ENCODE assay signal across 31 cellular contexts in the genomic region with DNA sequence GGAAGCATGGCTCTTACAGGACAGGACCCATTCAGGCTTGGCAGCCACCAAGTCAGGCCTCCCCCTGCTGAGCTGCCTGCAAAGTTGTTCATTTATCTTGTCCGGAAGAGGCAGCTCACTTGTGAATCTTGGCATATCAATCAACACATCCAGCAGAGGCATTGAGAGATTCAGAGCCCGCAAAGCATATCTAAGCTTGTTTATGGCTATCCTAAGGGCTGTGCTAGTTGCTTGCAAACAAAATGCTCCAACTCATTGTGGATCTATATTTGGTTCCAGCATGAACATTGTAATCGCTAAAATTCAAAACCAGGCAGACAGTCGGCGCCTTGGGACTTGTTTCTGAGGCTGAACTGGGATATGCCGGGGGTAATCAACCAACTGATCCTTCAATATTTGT.
"Had no signal": no experiment of that assay in that cellular context is flagged by ENCODE, and none has a peak within 500 bp of the region (broad histone marks: within the 10 kb centered on the region; RNA-seq: fewer than 3 reads in every experiment).

No MANE protein-coding gene starts in this region.

- H3K9me3 ChIP-seq: ascending aorta, MG63, SJCRH30 had no signal

- DNase-seq: activated CD4-positive, alpha-beta memory T cell treated with anti-CD3 and anti-CD28 coated beads, Interleukin-2, amount 10 ng/mL, durations not matched to agents 7 days and 5 days; activated CD4-positive, alpha-beta T cell treated with anti-CD3 and anti-CD28 coated beads for 1 hour; activated CD4-positive, alpha-beta T cell treated with anti-CD3 and anti-CD28 coated beads for 48 hours; activated CD4-positive, CD25-positive, alpha-beta regulatory T cell; activated gamma-delta T cell; activated naive CD4-positive, alpha-beta T cell treated with Interleukin-2 at 50 U/mL for 16 hours; activated naive CD8-positive, alpha-beta T cell treated with anti-CD3 and anti-CD28 coated beads, Interleukin-2, amount 10 ng/mL, durations not matched to agents 7 days and 5 days; activated T-cell treated with anti-CD3 and anti-CD28 coated beads, Interleukin-2, amount 50 U/mL, for 24 hours; amygdala; Kasumi-1; KG1; MG63; NCI-H1048; NCI-H1105 treated with DMSO at 0.1 percent for 48 hours; NCI-H1436; NCI-H1694; NCI-H1930; NCI-H2081 treated with DMSO at 0.1 percent for 48 hours; NCI-H226; NCI-H446 treated with DMSO at 0.1 percent for 48 hours; NCI-H524 treated with DMSO at 0.1 percent for 48 hours; NK-92 treated with Interleukin-12 subunit alpha and Interleukin-12 subunit beta, amount 100 ng/mL, for 24 hours; PC-3; SHP77; SJCRH30; T1000; WERI-Rb-1 had no signal

- H3K27me3 ChIP-seq: ascending aorta, cardiac muscle cell, MG63, SJCRH30 had no signal

- H3K36me3 ChIP-seq: ascending aorta, cardiac muscle cell, MG63, SJCRH30, WERI-Rb-1 had no signal

- H3K27ac ChIP-seq: ascending aorta, cardiac muscle cell, RWPE1, SJCRH30, SK-N-MC, WERI-Rb-1 had no signal

- H3K4me3 ChIP-seq: ascending aorta, cardiac muscle cell, MG63, SJCRH30, SK-N-MC had no signal

- H3K4me1 ChIP-seq: ascending aorta had no signal
